9 cellular contexts compared by ENCODE assay signal in the genomic region with DNA sequence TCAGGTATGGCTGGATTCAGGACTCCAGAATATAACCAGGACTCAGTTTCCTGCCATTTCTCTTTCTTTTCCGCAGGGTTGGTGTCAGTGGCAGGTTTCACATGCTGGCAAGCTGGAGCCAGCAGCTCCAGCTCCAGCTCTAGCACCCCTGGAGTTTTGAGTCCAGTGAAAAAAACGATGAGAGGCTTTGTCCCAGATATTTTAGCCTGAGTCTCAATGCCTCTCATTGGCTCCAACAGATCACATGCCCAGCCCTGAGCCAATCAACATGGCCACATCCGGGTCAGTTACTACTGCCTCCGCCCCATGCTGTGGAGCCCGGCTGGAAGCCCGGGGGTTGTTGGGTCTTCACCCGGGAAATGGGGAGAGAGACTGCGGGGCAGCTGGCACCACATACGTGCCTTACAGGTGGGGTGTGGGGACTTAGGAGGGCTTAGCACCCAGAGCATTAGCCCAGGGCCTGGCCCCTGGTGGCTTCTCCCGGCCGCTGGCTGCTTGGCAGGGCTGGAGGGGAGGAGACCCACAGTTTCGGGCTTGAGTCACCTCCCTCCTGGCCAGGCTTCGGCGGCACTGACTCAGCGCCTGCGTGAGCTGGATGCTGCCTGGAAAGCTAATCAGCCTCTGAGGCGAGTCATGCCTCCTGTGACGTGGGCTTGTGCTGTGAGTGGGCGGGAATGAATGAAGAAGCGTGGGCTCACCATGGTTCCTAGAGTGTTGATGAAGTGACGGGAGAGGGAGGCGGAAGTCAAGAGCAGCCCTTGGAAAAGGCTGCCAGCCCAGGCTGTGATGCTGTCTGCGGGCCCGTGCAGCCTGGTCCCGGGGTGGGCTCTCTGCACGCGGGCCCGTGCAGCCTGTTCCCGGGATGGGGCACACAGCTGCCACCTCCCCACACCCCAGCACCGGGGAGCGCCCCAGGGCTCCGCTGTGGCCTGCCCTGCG. TPM values are rescaled to one million over a fixed set of nuclear protein-coding genes. Genes with fewer than 3 reads are reported as not detected.
A peak's percentile ranks its signal among the peaks of the same experiment; 100 is the strongest.
DNase-seq lines count a peak whose midpoint lies in the region; ATAC-seq, FAIRE-seq and TF ChIP-seq lines count a peak whose summit lies in the region.
"Had no signal": no experiment of that assay in that cellular context is flagged by ENCODE, and none has a peak within 500 bp of the region (broad histone marks: within the 10 kb centered on the region; RNA-seq: fewer than 3 reads in every experiment).

No MANE protein-coding gene starts in this region.

- no peaks in the 10 kb centered on the region for H3K4me1 Mint-ChIP-seq in immature natural killer cell

- no peaks in the 10 kb centered on the region for H3K36me3 ChIP-seq in bronchial epithelial cell (ENCODE audit: control insufficient read depth, insufficient read depth, low read length)

- H3K27me3 ChIP-seq in bronchial epithelial cell (ENCODE audit: control insufficient read depth, insufficient read depth, low read length), result no peaks in the 10 kb centered on the region

- ATAC-seq in HG02885 (IDR thresholded peaks at IDR 0.05; ENCODE audit: poor library complexity, unreplicated experiment) (peak; percentile 96), GM21737 (IDR thresholded peaks at IDR 0.05; ENCODE audit: unreplicated experiment) (no peak)

- no peaks in the 10 kb centered on the region for H3K9me3 Mint-ChIP-seq in immature natural killer cell

- FAIRE-seq in bronchial epithelial cell (lab: Jason Lieb, UNC), result peak; percentile 92

- H3K27ac ChIP-seq in skin epidermis, result peak overlapping the region; percentile 81 to 100 (median 96)

- TF ChIP-seq CTCF in bronchial epithelial cell (IDR thresholded peaks at IDR 0.05; ENCODE audit: insufficient read depth, low read length, severe bottlenecking), result peak; percentile 22

- H3K27ac Mint-ChIP-seq in immature natural killer cell, result peak overlapping the region; percentile 67 to 96 (median 77)

- H3K4me3 ChIP-seq in bronchial epithelial cell (ENCODE audit: low read depth, low read length) (peak overlapping the region; percentile 48), skin epidermis (peak overlapping the region; percentile 32 to 53 (median 43))

- no peaks in the 10 kb centered on the region for H3K36me3 Mint-ChIP-seq in immature natural killer cell

- DNase-seq in COLO829 (ENCODE audit: low spot score) (peak; percentile 99), NCI-H345 (lab: John Stamatoyannopoulos, UW) (peak; percentile 94), bronchial epithelial cell (ENCODE audit: low read depth) (peak; percentile 99), immature natural killer cell (peak; percentile 41 to 83 (median 48))
- peak; percentile 30 to 73 (median 55) for DNase-seq in activated CD4-positive, CD25-positive, alpha-beta regulatory T cell (lab: John Stamatoyannopoulos, UW)

- H3K4me3 Mint-ChIP-seq in immature natural killer cell, result peak overlapping the region; percentile 65 to 87 (median 72)

- H3K27me3 Mint-ChIP-seq in immature natural killer cell (ENCODE audit: low read depth in 3 of 3), result peaks cover 0 to 4% (median 0%) of the 10 kb centered on the region in 3 donors

RNA-seq across cellular contexts. Expression of gene MRTFA, which starts 15.3 kb away (rescaled TPM):
- total RNA-seq in bronchial epithelial cell, result 23.9 and 25.3 TPM in 2 replicates
- 10 to 100 TPM in 1 of 3 donors, 1 to 10 TPM in 2; 5.0 to 23.5 (median 7.3) TPM for polyA plus RNA-seq in immature natural killer cell

RNA-seq across cellular contexts. Expression of gene MCHR1, which starts 27.5 kb away (rescaled TPM):
- total RNA-seq in bronchial epithelial cell, result not detected in 2 replicates
- polyA plus RNA-seq in immature natural killer cell, result not detected
- total RNA-seq: T-helper 1 cell treated with Interleukin-12 subunit alpha and Interleukin-12 subunit beta and Interleukin-4 antibody, amounts not matched to agents 30 ng/mL and 1 ng/mL, for 36 hours had no signal

Comparison
In these comparisons a context has a peak if more than half of its experiments do, and no peak if none do; other contexts are left out.
1. DNase-seq: peak in every context shown above with its lines; median percentile 99 in COLO829; 99 in bronchial epithelial cell; 94 in NCI-H345; 55 in activated CD4-positive, CD25-positive, alpha-beta regulatory T cell; 48 in immature natural killer cell.